In the genomic region with DNA sequence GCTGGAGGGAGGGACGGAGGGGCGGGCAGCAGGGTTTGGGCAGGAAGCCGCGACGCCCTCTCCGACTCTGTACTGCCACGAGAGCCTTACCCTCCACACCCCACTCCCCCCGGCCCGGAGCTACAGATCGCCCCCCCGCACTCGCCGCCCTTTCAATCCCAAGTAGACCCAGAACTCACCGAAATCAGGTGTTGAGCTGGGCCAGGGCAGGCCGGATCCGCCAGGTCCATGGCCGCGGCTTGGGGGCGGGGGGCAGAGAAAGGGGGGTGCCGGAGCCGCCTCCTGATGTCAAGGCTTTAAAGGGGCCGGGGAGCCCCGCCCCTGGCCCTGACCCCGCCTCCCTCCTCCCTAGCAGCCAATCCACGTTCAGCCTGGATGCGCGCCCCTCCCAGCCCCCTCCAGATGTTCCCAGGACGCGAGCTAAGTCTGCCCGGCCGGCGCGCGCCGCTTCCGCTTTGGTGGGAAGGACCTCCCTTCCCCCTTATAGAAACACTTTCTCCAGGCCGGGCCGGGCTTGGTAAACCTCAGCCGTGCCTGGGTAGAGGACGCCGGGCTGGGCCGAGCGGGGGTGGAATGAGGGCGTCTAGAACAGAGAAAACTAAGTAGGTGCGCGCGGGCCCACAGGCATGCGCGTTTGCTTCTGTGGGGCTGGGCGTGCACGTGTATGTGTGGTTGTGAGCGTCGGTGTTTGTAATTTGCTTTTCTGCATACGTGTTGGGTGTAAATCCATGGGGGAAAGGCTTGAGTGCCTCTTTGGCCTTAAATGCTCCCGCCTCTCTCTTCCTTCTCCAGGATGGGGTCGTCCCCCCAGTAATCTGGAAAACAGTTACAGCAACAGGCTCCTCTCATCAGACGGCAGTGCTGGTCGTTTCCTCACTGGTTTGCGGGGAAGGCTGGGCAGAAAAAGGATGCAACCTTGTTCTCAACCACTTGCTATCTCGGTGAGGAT, we compare ENCODE assay signal across 1 cellular context.
A peak's percentile ranks its signal among the peaks of the same experiment; 100 is the strongest.
TF ChIP-seq lines count a peak whose summit lies in the region.

TSS of gene NCKAP5L (minus strand) at position 271 of the 949 bp plus-strand sequence. CDS start 24,369 bp downstream, outside the sequence.

TF ChIP-seq in HepG2, 621 proteins besides CTCF, POLR2A, EP300 and RAD21 (continued from another document and continues in another):
- TF ChIP-seq HNF1A (IDR thresholded peaks at IDR 0.05; ENCODE audit: low read depth), result no peak
- TF ChIP-seq HNF1A (CRISPR knock-in tag; IDR thresholded peaks at IDR 0.05; ENCODE audit: borderline replicate concordance), result no peak
- TF ChIP-seq ZFY (CRISPR knock-in tag; IDR thresholded peaks at IDR 0.05), result peak; percentile 70
- peak; percentile 66; the same call in 1 of the 2 replicates for TF ChIP-seq ZNF253 (CRISPR knock-in tag; IDR thresholded peaks at IDR 0.05; ENCODE audit: borderline replicate concordance)
- TF ChIP-seq ZBTB7B (CRISPR knock-in tag; IDR thresholded peaks at IDR 0.05), result peak; percentile 13; the same call in 1 of the 2 replicates
- TF ChIP-seq, protein P1, sequence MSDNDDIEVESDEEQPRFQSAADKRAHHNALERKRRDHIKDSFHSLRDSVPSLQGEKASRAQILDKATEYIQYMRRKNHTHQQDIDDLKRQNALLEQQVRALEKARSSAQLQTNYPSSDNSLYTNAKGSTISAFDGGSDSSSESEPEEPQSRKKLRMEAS (IDR thresholded peaks at IDR 0.05), result peak; percentile 69
- no peak for TF ChIP-seq POLR2AphosphoS2 (IDR thresholded peaks at IDR 0.05; ENCODE audit: low read depth, low read length)
- TF ChIP-seq RFX5 (IDR thresholded peaks at IDR 0.05; ENCODE audit: low read depth, low read length), result peak; percentile 32; the same call in 1 of the 2 replicates
- TF ChIP-seq, protein P2, sequence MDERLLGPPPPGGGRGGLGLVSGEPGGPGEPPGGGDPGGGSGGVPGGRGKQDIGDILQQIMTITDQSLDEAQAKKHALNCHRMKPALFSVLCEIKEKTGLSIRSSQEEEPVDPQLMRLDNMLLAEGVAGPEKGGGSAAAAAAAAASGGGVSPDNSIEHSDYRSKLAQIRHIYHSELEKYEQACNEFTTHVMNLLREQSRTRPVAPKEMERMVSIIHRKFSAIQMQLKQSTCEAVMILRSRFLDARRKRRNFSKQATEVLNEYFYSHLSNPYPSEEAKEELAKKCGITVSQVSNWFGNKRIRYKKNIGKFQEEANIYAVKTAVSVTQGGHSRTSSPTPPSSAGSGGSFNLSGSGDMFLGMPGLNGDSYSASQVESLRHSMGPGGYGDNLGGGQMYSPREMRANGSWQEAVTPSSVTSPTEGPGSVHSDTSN (CRISPR knock-in tag; IDR thresholded peaks at IDR 0.05), result no peak
- no peak for TF ChIP-seq EEA1 (CRISPR knock-in tag; IDR thresholded peaks at IDR 0.05; ENCODE audit: borderline replicate concordance)
- TF ChIP-seq KDM3A (CRISPR knock-in tag; IDR thresholded peaks at IDR 0.05; ENCODE audit: low read depth), result 0 out of 2 replicates have a peak, but pooled peaks have one; percentile 15
- TF ChIP-seq GABPB1 (CRISPR knock-in tag; IDR thresholded peaks at IDR 0.05), result peak; percentile 77
- peak; percentile 85; the same call in 1 of the 2 replicates for TF ChIP-seq TFAP4 (IDR thresholded peaks at IDR 0.05; ENCODE audit: borderline replicate concordance, low read depth)
- TF ChIP-seq ZNF451 (CRISPR knock-in tag; IDR thresholded peaks at IDR 0.05), result no peak
- no peak for TF ChIP-seq ZNF83 (CRISPR knock-in tag; IDR thresholded peaks at IDR 0.05; ENCODE audit: borderline replicate concordance)
- no peak for TF ChIP-seq CREM (IDR thresholded peaks at IDR 0.05)
- TF ChIP-seq CREM (CRISPR knock-in tag; IDR thresholded peaks at IDR 0.05), result no peak
- TF ChIP-seq HNRNPLL (IDR thresholded peaks at IDR 0.05; ENCODE audit: low read depth, low read length, poor library complexity, severe bottlenecking), result peak; percentile 57
- TF ChIP-seq ZNF615 (CRISPR knock-in tag; IDR thresholded peaks at IDR 0.05; ENCODE audit: borderline replicate concordance), result no peak
- no peak for TF ChIP-seq MED8 (CRISPR knock-in tag; IDR thresholded peaks at IDR 0.05; ENCODE audit: insufficient replicate concordance)
- no peak for TF ChIP-seq ZBTB46 (CRISPR knock-in tag; IDR thresholded peaks at IDR 0.05; ENCODE audit: borderline replicate concordance)
- TF ChIP-seq KDM5B (CRISPR knock-in tag; IDR thresholded peaks at IDR 0.05; ENCODE audit: borderline replicate concordance), result peak; percentile 46; the same call in 1 of the 2 replicates
- peak; percentile 56; the same call in 1 of the 2 replicates for TF ChIP-seq ZNF124 (CRISPR knock-in tag; IDR thresholded peaks at IDR 0.05)
- no peak for TF ChIP-seq ZNF556 (CRISPR knock-in tag; IDR thresholded peaks at IDR 0.05; ENCODE audit: borderline replicate concordance)
- no peak for TF ChIP-seq HDAC6 (IDR thresholded peaks at IDR 0.05; ENCODE audit: low read depth, low read length)
- no peak for TF ChIP-seq SMYD3 (CRISPR knock-in tag; IDR thresholded peaks at IDR 0.05)
- no peak for TF ChIP-seq ZZZ3 (CRISPR knock-in tag; IDR thresholded peaks at IDR 0.05; ENCODE audit: borderline replicate concordance)
- TF ChIP-seq NCOA1 (CRISPR knock-in tag; IDR thresholded peaks at IDR 0.05), result no peak
- TF ChIP-seq SRY (CRISPR knock-in tag; IDR thresholded peaks at IDR 0.05), result no peak
- TF ChIP-seq ERF (CRISPR knock-in tag; IDR thresholded peaks at IDR 0.05), result 0 out of 2 replicates have a peak, but pooled peaks have one; percentile 50
- no peak; the same call in 1 of the 2 replicates for TF ChIP-seq ZNF224 (CRISPR knock-in tag; IDR thresholded peaks at IDR 0.05)
- TF ChIP-seq SPEN (CRISPR knock-in tag; IDR thresholded peaks at IDR 0.05; ENCODE audit: low read depth), result peak; percentile 84
- TF ChIP-seq SP4 (CRISPR knock-in tag; IDR thresholded peaks at IDR 0.05), result peak; percentile 90
- no peak for TF ChIP-seq ZNF143 (CRISPR knock-in tag; IDR thresholded peaks at IDR 0.05)
- TF ChIP-seq ATAD3A (CRISPR knock-in tag; IDR thresholded peaks at IDR 0.05), result no peak
- TF ChIP-seq ZNF614 (CRISPR knock-in tag; IDR thresholded peaks at IDR 0.05; ENCODE audit: borderline replicate concordance), result peak; percentile 78; the same call in 1 of the 2 replicates
- peak; percentile 38; the same call in 1 of the 2 replicates for TF ChIP-seq FOXK1 (CRISPR knock-in tag; IDR thresholded peaks at IDR 0.05; ENCODE audit: borderline replicate concordance, low read depth)
- TF ChIP-seq, protein P3, sequence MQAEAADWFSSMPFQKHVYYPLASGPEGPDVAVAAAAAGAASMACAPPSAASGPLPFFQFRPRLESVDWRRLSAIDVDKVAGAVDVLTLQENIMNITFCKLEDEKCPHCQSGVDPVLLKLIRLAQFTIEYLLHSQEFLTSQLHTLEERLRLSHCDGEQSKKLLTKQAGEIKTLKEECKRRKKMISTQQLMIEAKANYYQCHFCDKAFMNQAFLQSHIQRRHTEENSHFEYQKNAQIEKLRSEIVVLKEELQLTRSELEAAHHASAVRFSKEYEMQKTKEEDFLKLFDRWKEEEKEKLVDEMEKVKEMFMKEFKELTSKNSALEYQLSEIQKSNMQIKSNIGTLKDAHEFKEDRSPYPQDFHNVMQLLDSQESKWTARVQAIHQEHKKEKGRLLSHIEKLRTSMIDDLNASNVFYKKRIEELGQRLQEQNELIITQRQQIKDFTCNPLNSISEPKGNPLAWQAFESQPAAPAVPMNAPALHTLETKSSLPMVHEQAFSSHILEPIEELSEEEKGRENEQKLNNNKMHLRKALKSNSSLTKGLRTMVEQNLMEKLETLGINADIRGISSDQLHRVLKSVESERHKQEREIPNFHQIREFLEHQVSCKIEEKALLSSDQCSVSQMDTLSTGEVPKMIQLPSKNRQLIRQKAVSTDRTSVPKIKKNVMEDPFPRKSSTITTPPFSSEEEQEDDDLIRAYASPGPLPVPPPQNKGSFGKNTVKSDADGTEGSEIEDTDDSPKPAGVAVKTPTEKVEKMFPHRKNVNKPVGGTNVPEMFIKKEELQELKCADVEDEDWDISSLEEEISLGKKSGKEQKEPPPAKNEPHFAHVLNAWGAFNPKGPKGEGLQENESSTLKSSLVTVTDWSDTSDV (CRISPR knock-in tag; IDR thresholded peaks at IDR 0.05), result no peak
- peak; percentile 47; the same call in 1 of the 2 replicates for TF ChIP-seq REPIN1 (CRISPR knock-in tag; IDR thresholded peaks at IDR 0.05; ENCODE audit: borderline replicate concordance, low read depth)
- no peak for TF ChIP-seq ZNF460 (CRISPR knock-in tag; IDR thresholded peaks at IDR 0.05; ENCODE audit: borderline replicate concordance)
- TF ChIP-seq ZSCAN30 (CRISPR knock-in tag; IDR thresholded peaks at IDR 0.05), result no peak
- peak; percentile 69; the same call in 1 of the 2 replicates for TF ChIP-seq DR1 (CRISPR knock-in tag; IDR thresholded peaks at IDR 0.05)
- TF ChIP-seq, protein P4, sequence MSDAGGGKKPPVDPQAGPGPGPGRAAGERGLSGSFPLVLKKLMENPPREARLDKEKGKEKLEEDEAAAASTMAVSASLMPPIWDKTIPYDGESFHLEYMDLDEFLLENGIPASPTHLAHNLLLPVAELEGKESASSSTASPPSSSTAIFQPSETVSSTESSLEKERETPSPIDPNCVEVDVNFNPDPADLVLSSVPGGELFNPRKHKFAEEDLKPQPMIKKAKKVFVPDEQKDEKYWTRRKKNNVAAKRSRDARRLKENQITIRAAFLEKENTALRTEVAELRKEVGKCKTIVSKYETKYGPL (CRISPR knock-in tag; IDR thresholded peaks at IDR 0.05), result no peak
- TF ChIP-seq ZBTB21 (CRISPR knock-in tag; IDR thresholded peaks at IDR 0.05), result no peak
- no peak for TF ChIP-seq U2AF2 (IDR thresholded peaks at IDR 0.05; ENCODE audit: low read depth, low read length)
- no peak for TF ChIP-seq YEATS2 (CRISPR knock-in tag; IDR thresholded peaks at IDR 0.05; ENCODE audit: borderline replicate concordance)
- peak; percentile 80; the same call in 1 of the 2 replicates for TF ChIP-seq MTF2 (CRISPR knock-in tag; IDR thresholded peaks at IDR 0.05; ENCODE audit: borderline replicate concordance)
- TF ChIP-seq ZNF562 (CRISPR knock-in tag; IDR thresholded peaks at IDR 0.05; ENCODE audit: borderline replicate concordance), result no peak
- TF ChIP-seq GABPA (IDR thresholded peaks at IDR 0.05; ENCODE audit: low read depth, low read length), result peak; percentile 25; the same call in 1 of the 2 replicates
- TF ChIP-seq GABPA (CRISPR knock-in tag; IDR thresholded peaks at IDR 0.05; ENCODE audit: low read depth), result peak; percentile 81
- TF ChIP-seq PHF5A (CRISPR knock-in tag; IDR thresholded peaks at IDR 0.05; ENCODE audit: low read depth, unreplicated experiment), result peak; percentile 9
- no peak for TF ChIP-seq STAG1 (CRISPR knock-in tag; IDR thresholded peaks at IDR 0.05)
- no peak for TF ChIP-seq ZNF441 (CRISPR knock-in tag; IDR thresholded peaks at IDR 0.05; ENCODE audit: borderline replicate concordance)
